8 cellular contexts compared by ENCODE assay signal in the genomic region with DNA sequence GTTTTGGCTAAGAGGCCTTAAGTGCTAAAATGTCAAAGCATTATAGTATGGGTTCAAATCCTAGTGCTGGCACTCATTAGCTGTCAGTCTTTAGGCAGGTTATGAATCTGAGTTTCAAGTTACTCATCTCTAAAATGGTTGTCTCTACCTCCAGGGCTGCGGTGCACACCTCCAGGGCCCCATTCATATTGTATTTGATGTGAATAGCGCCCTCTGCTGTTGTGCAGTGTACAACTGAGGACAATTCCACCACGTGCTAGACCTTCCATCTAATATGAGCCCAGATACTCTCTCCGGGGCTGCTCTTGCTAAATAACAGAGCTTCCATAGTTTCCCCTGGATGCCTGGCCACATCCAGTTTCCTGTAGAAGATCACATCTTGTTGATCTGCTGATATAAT. TPM values are rescaled to one million over a fixed set of nuclear protein-coding genes. Genes with fewer than 3 reads are reported as not detected.
DNase-seq lines count a peak whose midpoint lies in the region; ATAC-seq and TF ChIP-seq lines count a peak whose summit lies in the region.

No MANE protein-coding gene starts in this region.

- H3K9me3 Mint-ChIP-seq in WTC11 (no peaks in the 10 kb centered on the region), chondrocyte (ENCODE audit: low read depth) (no peaks in the 10 kb centered on the region)

- POLR2A ChIA-PET in WTC11 (lab: Charles Lee), result no interaction called here

- H3K27ac Mint-ChIP-seq in WTC11, result peak overlapping the region; percentile 81
- no peak overlapping the region for H3K27ac Mint-ChIP-seq in chondrocyte (ENCODE audit: unreplicated experiment)

- DNase-seq in DMS 273 (lab: John Stamatoyannopoulos, UW; ENCODE audit: unreplicated experiment) (peak; percentile 34), DMS 273 treated with DMSO at 0.1 percent for 48 hours (lab: John Stamatoyannopoulos, UW) (no peak), WTC11 (ENCODE audit: low spot score) (peak; percentile 67), chondrocyte (ENCODE audit: low spot score) (no peak), NCI-H1092 treated with DMSO at 0.1 percent for 48 hours (lab: John Stamatoyannopoulos, UW) (no peak)
- peak; percentile 91 for DNase-seq in stimulated activated CD4-positive, alpha-beta T cell treated with anti-CD3 and anti-CD28 coated beads, Interleukin-15, amount 100 ng/mL, for 24 hours

- no peaks in the 10 kb centered on the region for H3K27me3 Mint-ChIP-seq in WTC11 (ENCODE audit: low read depth)
- no peaks in the 10 kb centered on the region for H3K27me3 Mint-ChIP-seq in chondrocyte (ENCODE audit: low read depth)

- H3K36me3 Mint-ChIP-seq in WTC11 (peaks cover 16% of the 10 kb centered on the region), chondrocyte (ENCODE audit: low read depth) (peaks cover 39% of the 10 kb centered on the region)

- TF ChIP-seq CTCF in WTC11 (IDR thresholded peaks at IDR 0.05), result peak; percentile 77
- TF ChIP-seq CTCF in chondrocyte (IDR thresholded peaks at IDR 0.05), result peak; percentile 64

- CTCF ChIA-PET in WTC11 (lab: Charles Lee), result interaction anchor here (0.6 to 5.1 kb wide), 4 partner anchors 29 to 197 kb away, joined by 3 to 40 read pairs (median 4); no protein-coding TSS in a partner anchor

- ATAC-seq in WTC11 (peak; percentile 92), HG03045 (IDR thresholded peaks at IDR 0.05; ENCODE audit: unreplicated experiment) (no peak), GM21360 (IDR thresholded peaks at IDR 0.05; ENCODE audit: unreplicated experiment) (no peak)

- H3K4me3 Mint-ChIP-seq in WTC11 (no peak overlapping the region), chondrocyte (ENCODE audit: unreplicated experiment) (no peak overlapping the region)

- H3K4me1 Mint-ChIP-seq in WTC11 (peaks cover 11% of the 10 kb centered on the region; the same call in 1 of the 2 replicates), chondrocyte (ENCODE audit: low read depth) (no peaks in the 10 kb centered on the region)

TF ChIP-seq in WTC11, 78 proteins besides CTCF, POLR2A, EP300 and RAD21:
- TF ChIP-seq, protein P1, sequence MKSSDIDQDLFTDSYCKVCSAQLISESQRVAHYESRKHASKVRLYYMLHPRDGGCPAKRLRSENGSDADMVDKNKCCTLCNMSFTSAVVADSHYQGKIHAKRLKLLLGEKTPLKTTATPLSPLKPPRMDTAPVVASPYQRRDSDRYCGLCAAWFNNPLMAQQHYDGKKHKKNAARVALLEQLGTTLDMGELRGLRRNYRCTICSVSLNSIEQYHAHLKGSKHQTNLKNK (CRISPR knock-in tag; IDR thresholded peaks at IDR 0.05), result no peak
- no peak for TF ChIP-seq ZNF138 (CRISPR knock-in tag; conservative IDR thresholded peaks at IDR 0.05)
- TF ChIP-seq USF2 (CRISPR knock-in tag; IDR thresholded peaks at IDR 0.05), result no peak
- TF ChIP-seq FOXK1 (CRISPR knock-in tag; IDR thresholded peaks at IDR 0.05), result no peak
- TF ChIP-seq SOX15 (CRISPR knock-in tag; IDR thresholded peaks at IDR 0.05), result no peak
- TF ChIP-seq KAT7 (CRISPR knock-in tag; IDR thresholded peaks at IDR 0.05; ENCODE audit: borderline replicate concordance), result no peak
- no peak for TF ChIP-seq JAZF1 (CRISPR knock-in tag; IDR thresholded peaks at IDR 0.05)
- TF ChIP-seq PRRX2 (CRISPR knock-in tag; IDR thresholded peaks at IDR 0.05), result no peak
- no peak for TF ChIP-seq NR3C1 (CRISPR knock-in tag; conservative IDR thresholded peaks at IDR 0.05; ENCODE audit: low read depth)
- no peak for TF ChIP-seq SP1 (CRISPR knock-in tag; conservative IDR thresholded peaks at IDR 0.05)
- TF ChIP-seq GABPB1 (CRISPR knock-in tag; IDR thresholded peaks at IDR 0.05), result no peak
- no peak for TF ChIP-seq ZNF416 (CRISPR knock-in tag; IDR thresholded peaks at IDR 0.05)
- TF ChIP-seq CBFB (CRISPR knock-in tag; IDR thresholded peaks at IDR 0.05; ENCODE audit: low read depth), result no peak
- no peak for TF ChIP-seq FOXJ3 (CRISPR knock-in tag; IDR thresholded peaks at IDR 0.05; ENCODE audit: borderline replicate concordance)
- TF ChIP-seq ATF6 (CRISPR knock-in tag; IDR thresholded peaks at IDR 0.05), result no peak

RNA-seq across cellular contexts. Expression of gene OXNAD1, which starts 54.3 kb away (rescaled TPM):
- total RNA-seq in WTC11 (2021) (20.1 to 21.7 TPM (median 21.4 TPM) in 3 replicates), chondrocyte (6.4 to 8.1 TPM (median 6.7 TPM) in 3 replicates)

RNA-seq across cellular contexts. Expression of gene DPH3, which starts 54.6 kb away (rescaled TPM):
- total RNA-seq in WTC11 (2021) (26.5 to 27.8 TPM (median 26.6 TPM) in 3 replicates), chondrocyte (19.8 to 23.8 TPM (median 20.5 TPM) in 3 replicates)

Comparison
In these comparisons a context has a peak if more than half of its experiments do, and no peak if none do; other contexts are left out.
1. DNase-seq: peak in DMS 273 (single experiment), WTC11 (single experiment) and stimulated activated CD4-positive, alpha-beta T cell treated with anti-CD3 and anti-CD28 coated beads, Interleukin-15, amount 100 ng/mL, for 24 hours (single experiment); none in DMS 273 treated with DMSO at 0.1 percent for 48 hours (single experiment), chondrocyte (single experiment) and NCI-H1092 treated with DMSO at 0.1 percent for 48 hours (single experiment).